1 cellular context compared by ENCODE assay signal in genomic region chr5:141875795-141876627, GRCh38.
TF ChIP-seq lines count a peak whose summit lies in the region.

No MANE protein-coding gene starts in this region.

TF ChIP-seq in WTC11, 78 proteins besides CTCF, POLR2A, EP300 and RAD21 (continued from another document and continues in another):
- TF ChIP-seq E2F5 (CRISPR knock-in tag; IDR thresholded peaks at IDR 0.05) (peak; percentile 54), STAT6 (CRISPR knock-in tag; conservative IDR thresholded peaks at IDR 0.05; ENCODE audit: low read depth) (no peak), ZNF396 (CRISPR knock-in tag; IDR thresholded peaks at IDR 0.05; ENCODE audit: borderline replicate concordance) (no peak), ZMAT4 (CRISPR knock-in tag; IDR thresholded peaks at IDR 0.05) (no peak), ZNF121 (CRISPR knock-in tag; IDR thresholded peaks at IDR 0.05) (no peak), AFF4 (CRISPR knock-in tag; IDR thresholded peaks at IDR 0.05; ENCODE audit: borderline replicate concordance) (no peak), ZNF512 (CRISPR knock-in tag; IDR thresholded peaks at IDR 0.05; ENCODE audit: borderline replicate concordance) (no peak), ZNF263 (CRISPR knock-in tag; IDR thresholded peaks at IDR 0.05; ENCODE audit: low read depth) (peak; percentile 25; the same call in 1 of the 2 replicates), ZSCAN18 (CRISPR knock-in tag; IDR thresholded peaks at IDR 0.05) (no peak), TP53 (CRISPR knock-in tag; IDR thresholded peaks at IDR 0.05) (peak; percentile 65; the same call in 1 of the 2 replicates), ZNF425 (CRISPR knock-in tag; conservative IDR thresholded peaks at IDR 0.05) (no peak), PREB (CRISPR knock-in tag; IDR thresholded peaks at IDR 0.05; ENCODE audit: borderline replicate concordance) (no peak), ZNF232 (CRISPR knock-in tag; IDR thresholded peaks at IDR 0.05) (no peak), CREM (CRISPR knock-in tag; IDR thresholded peaks at IDR 0.05) (0 out of 2 replicates have a peak, but pooled peaks have one; percentile 42), ZNF219 (CRISPR knock-in tag; IDR thresholded peaks at IDR 0.05; ENCODE audit: borderline replicate concordance) (peak; percentile 64; the same call in 1 of the 2 replicates), PRRX2 (CRISPR knock-in tag; IDR thresholded peaks at IDR 0.05) (no peak), ZNF281 (CRISPR knock-in tag; IDR thresholded peaks at IDR 0.05) (no peak; the same call in none of the 2 replicates), ARID4B (CRISPR knock-in tag; IDR thresholded peaks at IDR 0.05; ENCODE audit: borderline replicate concordance) (no peak; the same call in 1 of the 2 replicates), ATF1 (CRISPR knock-in tag; IDR thresholded peaks at IDR 0.05) (0 out of 2 replicates have a peak, but pooled peaks have one; percentile 66), PRDM15 (CRISPR knock-in tag; IDR thresholded peaks at IDR 0.05) (no peak)
